ENCODE assay signal across 19 cellular contexts in the genomic region with DNA sequence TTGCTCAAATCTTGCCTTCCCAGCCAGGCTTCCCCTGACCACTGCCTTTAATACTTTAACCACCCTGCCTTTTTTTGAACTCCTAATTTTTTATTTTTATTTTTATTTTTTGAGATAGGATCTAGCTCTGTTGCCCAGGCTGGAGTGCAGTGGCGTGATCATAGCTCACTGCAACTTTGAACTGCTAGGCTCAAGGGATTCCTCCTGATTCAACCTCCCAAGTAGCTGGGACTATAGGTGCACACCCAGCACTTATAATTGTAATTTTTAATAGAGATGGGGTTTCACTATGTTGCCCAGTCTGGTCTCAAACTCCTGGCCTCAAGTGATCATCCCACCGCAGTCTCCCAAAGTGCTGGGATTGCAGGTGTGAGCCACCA. TPM values are rescaled to one million over a fixed set of nuclear protein-coding genes. Genes with fewer than 3 reads are reported as not detected.
"Had no signal": no experiment of that assay in that cellular context is flagged by ENCODE, and none has a peak within 500 bp of the region (broad histone marks: within the 10 kb centered on the region; RNA-seq: fewer than 3 reads in every experiment).

No MANE protein-coding gene starts in this region.

- H3K4me3 Mint-ChIP-seq: naive thymus-derived CD8-positive, alpha-beta T cell had no signal

- H3K36me3 Mint-ChIP-seq: naive thymus-derived CD8-positive, alpha-beta T cell had no signal

- DNase-seq: effector CD8-positive, alpha-beta T cell; foreskin melanocyte; mesendoderm; naive thymus-derived CD8-positive, alpha-beta T cell; sigmoid colon; stimulated activated CD4-positive, alpha-beta T cell treated with anti-CD3 and anti-CD28 coated beads, Interleukin-12 subunit alpha, Interleukin-12 subunit beta, amount 100 ng/mL, for 4 hours; stimulated activated naive CD4-positive, alpha-beta T cell; thyroid gland; uterus had no signal

- H3K27ac ChIP-seq: coronary artery, sigmoid colon, skin epidermis, thyroid gland, upper lobe of left lung, uterus had no signal

- H3K36me3 ChIP-seq: sigmoid colon, stomach, thyroid gland, upper lobe of left lung, uterus had no signal

- ATAC-seq: naive thymus-derived CD8-positive, alpha-beta T cell had no signal

- H3K4me3 ChIP-seq: coronary artery, mucosa of descending colon, sigmoid colon, skin epidermis, stomach, thyroid gland, upper lobe of left lung, uterus had no signal

- H3K4me1 ChIP-seq: sigmoid colon, thyroid gland, upper lobe of left lung, uterus had no signal

- H3K27me3 ChIP-seq: stomach, thyroid gland, upper lobe of left lung, uterus had no signal

- H3K9me3 ChIP-seq: mucosa of descending colon, sigmoid colon, thyroid gland, upper lobe of left lung, uterus had no signal

RNA-seq across cellular contexts. Expression of gene FBXO27, which starts 21.7 kb away (rescaled TPM):
- total RNA-seq: naive thymus-derived CD8-positive, alpha-beta T cell had no signal

RNA-seq across cellular contexts. Expression of gene ACP7, which starts 30.1 kb away (rescaled TPM):
- total RNA-seq: dermis microvascular lymphatic vessel endothelial cell; lung microvascular endothelial cell; mucosa of descending colon; naive thymus-derived CD8-positive, alpha-beta T cell; osteocyte; sigmoid colon; stomach; upper lobe of left lung had no signal
- polyA plus RNA-seq: liver; naive thymus-derived CD8-positive, alpha-beta T cell; neural cell; sigmoid colon; stomach had no signal
